ENCODE assay signal across 1 cellular context in genomic region chr19:5927439-5927821, GRCh38.
TF ChIP-seq lines count a peak whose summit lies in the region.

No MANE protein-coding gene starts in this region.

TF ChIP-seq in SK-N-SH treated with all-trans-retinoic acid at 6 μM for 48 hours, 23 proteins besides CTCF, POLR2A, EP300 and RAD21 (continued from another document):
- TF ChIP-seq PATZ1 (CRISPR knock-in tag; IDR thresholded peaks at IDR 0.05; ENCODE audit: borderline replicate concordance) (no peak), ISL1 (CRISPR knock-in tag; IDR thresholded peaks at IDR 0.05) (no peak), TCF4 (CRISPR knock-in tag; IDR thresholded peaks at IDR 0.05; ENCODE audit: borderline replicate concordance) (no peak), CSRNP3 (CRISPR knock-in tag; IDR thresholded peaks at IDR 0.05) (no peak), SNAI2 (CRISPR knock-in tag; IDR thresholded peaks at IDR 0.05) (no peak), BACH2 (CRISPR knock-in tag; IDR thresholded peaks at IDR 0.05; ENCODE audit: borderline replicate concordance) (no peak), ZNF565 (CRISPR knock-in tag; conservative IDR thresholded peaks at IDR 0.05; ENCODE audit: low read depth) (no peak), ZNF8 (CRISPR knock-in tag; IDR thresholded peaks at IDR 0.05) (no peak), ESRRG (CRISPR knock-in tag; IDR thresholded peaks at IDR 0.05) (no peak), CREB5 (CRISPR knock-in tag; IDR thresholded peaks at IDR 0.05; ENCODE audit: low read depth) (no peak)
TF ChIP-seq in SK-N-SH treated with all-trans-retinoic acid at 6 μM for 48 hours: peak in this region for 0.
